In genomic region chrX:71782950-71783299, GRCh38 we compare ENCODE assay signal across 23 cellular contexts. TPM values are rescaled to one million over a fixed set of nuclear protein-coding genes. Genes with fewer than 3 reads are reported as not detected.
"Had no signal": no experiment of that assay in that cellular context is flagged by ENCODE, and none has a peak within 500 bp of the region (broad histone marks: within the 10 kb centered on the region; RNA-seq: fewer than 3 reads in every experiment).

No MANE protein-coding gene starts in this region.

RNA-seq across cellular contexts. Expression of gene CXorf49B, which starts 19.8 kb away (rescaled TPM):
- total RNA-seq: activated B cell treated with CpG ODN at 0.5 μM for 24 hours; activated CD4-positive, alpha-beta memory T cell treated with anti-CD3 and anti-CD28 coated beads for 36 hours; activated CD4-positive, alpha-beta T cell treated with anti-CD3 and anti-CD28 coated beads for 36 hours; activated CD4-positive, alpha-beta T cell treated with anti-CD3 and anti-CD28 coated beads, Interleukin-2, amount 10 ng/mL, durations not matched to agents 24 days and 14 days; activated CD8-positive, alpha-beta memory T cell treated with anti-CD3 and anti-CD28 coated beads for 36 hours; activated CD8-positive, alpha-beta memory T cell treated with anti-CD3 and anti-CD28 coated beads, Interleukin-2, amount 10 ng/mL, durations not matched to agents 7 days and 5 days; activated CD8-positive, alpha-beta T cell treated with anti-CD3 and anti-CD28 coated beads, Interleukin-2, amount 10 ng/mL, durations not matched to agents 7 days and 5 days; activated naive CD4-positive, alpha-beta T cell treated with anti-CD3 and anti-CD28 coated beads for 36 hours; activated naive CD8-positive, alpha-beta T cell treated with anti-CD3 and anti-CD28 coated beads for 36 hours; activated T-helper 1 cell treated with anti-CD3 and anti-CD28 coated beads, Interleukin-12 subunit alpha, Interleukin-12 subunit beta, Interleukin-2, Interleukin-4 antibody, amounts not matched to agents 30 ng/mL and 10 ng/mL and 1 ng/mL, durations not matched to agents 14 hours and 24 hours and 36 hours; activated T-helper 2 cell treated with anti-CD3 and anti-CD28 coated beads, Interferon-gamma antibody, Interleukin-2, Interleukin-4, amounts not matched to agents 10 μg/mL and 5 μg/mL and 100 μg/mL, durations not matched to agents 14 hours and 24 hours and 36 hours; adrenal gland; aorta; body of pancreas; colonic mucosa; dermis microvascular lymphatic vessel endothelial cell; endothelial cell of umbilical vein; esophagus squamous epithelium; fibroblast of lung; fibroblast of villous mesenchyme; gastroesophageal sphincter; glomerular endothelial cell had no signal
- polyA plus RNA-seq: adrenal gland, aorta, endothelial cell of umbilical vein, esophagus, fibroblast of lung had no signal
